In the genomic region with DNA sequence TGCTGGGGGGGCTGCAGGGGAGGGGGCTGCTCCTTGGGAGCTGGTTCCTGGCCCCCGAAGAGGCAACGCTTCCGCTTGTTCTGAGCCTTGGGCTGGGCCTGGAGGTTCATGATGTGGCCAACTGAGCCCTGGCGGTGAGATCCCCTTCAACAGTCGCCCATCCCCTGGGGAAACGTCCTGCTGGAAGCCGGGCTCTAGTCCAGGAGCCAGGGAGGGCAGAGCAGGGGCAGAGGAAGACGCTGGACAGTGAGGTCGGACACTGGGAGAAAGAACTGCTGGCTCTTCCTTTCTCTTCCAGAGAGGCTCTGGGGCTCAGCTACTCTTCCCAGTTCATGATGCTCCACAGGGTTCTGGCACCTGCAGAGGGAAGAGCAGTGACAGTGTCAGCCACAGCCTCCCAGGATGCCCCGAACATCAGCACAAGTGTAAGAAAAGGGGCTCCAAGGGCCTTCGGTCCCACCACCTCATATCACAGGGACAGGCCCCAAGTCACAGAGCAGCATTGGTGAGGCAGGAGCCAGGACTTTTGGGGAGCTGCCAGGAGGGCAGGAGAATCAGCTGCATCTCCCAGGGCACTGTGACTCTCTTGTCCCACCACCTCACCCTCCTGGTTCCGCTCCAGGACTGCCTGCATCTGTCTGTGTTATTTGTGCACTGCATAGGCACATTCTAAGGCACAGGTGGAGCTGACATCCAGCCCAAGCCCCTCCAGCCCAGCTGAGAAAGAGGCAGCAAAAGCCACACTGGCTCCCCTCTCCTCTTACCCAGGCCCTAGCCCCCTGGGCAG, we compare ENCODE assay signal across 9 cellular contexts. TPM values are rescaled to one million over a fixed set of nuclear protein-coding genes. Genes with fewer than 3 reads are reported as not detected.
DNase-seq lines count a peak whose midpoint lies in the region; ATAC-seq and TF ChIP-seq lines count a peak whose summit lies in the region.
"Had no signal": no experiment of that assay in that cellular context is flagged by ENCODE, and none has a peak within 500 bp of the region (broad histone marks: within the 10 kb centered on the region; RNA-seq: fewer than 3 reads in every experiment).

No MANE protein-coding gene starts in this region.

- H3K27ac ChIP-seq in vagina, result peak overlapping the region; percentile 93

- no peak for TF ChIP-seq POLR2A in vagina (IDR thresholded peaks at IDR 0.05)

- peaks cover 0 to 40% of the 10 kb centered on the region in 2 donors for H3K36me3 ChIP-seq in vagina
- H3K36me3 ChIP-seq in HAP-1 (replicated peaks), result peaks cover 42% of the 10 kb centered on the region

- ATAC-seq in natural killer cell, result no peak
- ATAC-seq in natural killer cell treated with Interleukin-12 subunit alpha and Interleukin-12 subunit beta and Interleukin-15 and Interleukin-18, amount 100 ng/mL, for 72 hours, result no peak
- no peak for ATAC-seq in effector memory CD8-positive, alpha-beta T cell (replicated peaks)
- no peak for ATAC-seq in HG02610 (IDR thresholded peaks at IDR 0.05; ENCODE audit: unreplicated experiment)

- in situ Hi-C loops in HAP-1 (cut with MboI; ENCODE audit: low sequenced_read_pairs), result no loop called here

- H3K4me1 Mint-ChIP-seq in natural killer cell, result peaks cover 52 to 55% of the 10 kb centered on the region in 2 donors
- H3K4me1 Mint-ChIP-seq in natural killer cell treated with Interleukin-12 subunit alpha and Interleukin-12 subunit beta and Interleukin-15 and Interleukin-18, amount 100 ng/mL, for 72 hours (ENCODE audit: low read depth in 2 of 2), result peaks cover 42 to 51% of the 10 kb centered on the region in 2 donors
- peaks cover 51 to 62% of the 10 kb centered on the region in 2 donors for H3K4me1 Mint-ChIP-seq in effector memory CD8-positive, alpha-beta T cell (ENCODE audit: low read depth in 2 of 2)
- H3K4me1 Mint-ChIP-seq in nephron progenitor cell, result peaks cover 53% of the 10 kb centered on the region

- DNase-seq in natural killer cell (no peak), nephron progenitor cell (no peak), vagina (ENCODE audit: extremely low spot score in 2 of 2) (no peak), SKM-1 (lab: John Stamatoyannopoulos, UW; ENCODE audit: unreplicated experiment) (no peak), HAP-1 (ENCODE audit: low spot score in 2 of 2) (no peak)
- DNase-seq in natural killer cell treated with Interleukin-12 subunit alpha and Interleukin-12 subunit beta and Interleukin-15 and Interleukin-18, amount 100 ng/mL, for 72 hours (ENCODE audit: low spot score), result no peak
- DNase-seq in effector memory CD8-positive, alpha-beta T cell, result no peak
- DNase-seq: NCI-H2029 treated with DMSO at 0.1 percent for 48 hours had no signal

- H3K4me1 ChIP-seq in vagina (peaks cover 69% of the 10 kb centered on the region), HAP-1 (no peaks in the 10 kb centered on the region)

- H3K9me3 Mint-ChIP-seq in natural killer cell (no peaks in the 10 kb centered on the region), nephron progenitor cell (no peaks in the 10 kb centered on the region)
- no peaks in the 10 kb centered on the region for H3K9me3 Mint-ChIP-seq in natural killer cell treated with Interleukin-12 subunit alpha and Interleukin-12 subunit beta and Interleukin-15 and Interleukin-18, amount 100 ng/mL, for 72 hours
- no peaks in the 10 kb centered on the region for H3K9me3 Mint-ChIP-seq in effector memory CD8-positive, alpha-beta T cell

- peak overlapping the region in 1 of 2 donors; percentile 39 for H3K4me3 ChIP-seq in vagina
- no peak overlapping the region for H3K4me3 ChIP-seq in HAP-1

- intact Hi-C loops in natural killer cell (cut with micrococcal nuclease), result loop anchor here (2.0 kb wide), 1 partner anchor 21 kb away; a partner anchor contains a TSS
- intact Hi-C loops in vagina (cut with DNase I), result loop anchor here (5.0 kb wide), 1 partner anchor 47 kb away; no protein-coding TSS in a partner anchor

- no peaks in the 10 kb centered on the region for H3K36me3 Mint-ChIP-seq in natural killer cell
- H3K36me3 Mint-ChIP-seq in natural killer cell treated with Interleukin-12 subunit alpha and Interleukin-12 subunit beta and Interleukin-15 and Interleukin-18, amount 100 ng/mL, for 72 hours, result no peaks in the 10 kb centered on the region
- peaks cover 76% of the 10 kb centered on the region for H3K36me3 Mint-ChIP-seq in effector memory CD8-positive, alpha-beta T cell (ENCODE audit: insufficient read depth)
- peaks cover 15% of the 10 kb centered on the region for H3K36me3 Mint-ChIP-seq in nephron progenitor cell (ENCODE audit: low read depth)

- TF ChIP-seq CTCF in natural killer cell (IDR thresholded peaks at IDR 0.05), result no peak
- TF ChIP-seq CTCF in nephron progenitor cell (IDR thresholded peaks at IDR 0.05), result no peak
- TF ChIP-seq CTCF in vagina (IDR thresholded peaks at IDR 0.05), result no peak

- H3K9me3 ChIP-seq in vagina (no peaks in the 10 kb centered on the region), HAP-1 (no peaks in the 10 kb centered on the region)

- H3K27me3 Mint-ChIP-seq in natural killer cell (ENCODE audit: low read depth in 2 of 2) (no peaks in the 10 kb centered on the region), nephron progenitor cell (ENCODE audit: low read depth, poor library complexity) (no peaks in the 10 kb centered on the region)
- H3K27me3 Mint-ChIP-seq in natural killer cell treated with Interleukin-12 subunit alpha and Interleukin-12 subunit beta and Interleukin-15 and Interleukin-18, amount 100 ng/mL, for 72 hours, result no peaks in the 10 kb centered on the region
- H3K27me3 Mint-ChIP-seq in effector memory CD8-positive, alpha-beta T cell, result no peaks in the 10 kb centered on the region

- H3K27ac Mint-ChIP-seq in natural killer cell (peak overlapping the region; percentile 63 to 96), nephron progenitor cell (peak overlapping the region; percentile 29)
- peak overlapping the region in 1 of 2 donors; percentile 19 for H3K27ac Mint-ChIP-seq in natural killer cell treated with Interleukin-12 subunit alpha and Interleukin-12 subunit beta and Interleukin-15 and Interleukin-18, amount 100 ng/mL, for 72 hours
- H3K27ac Mint-ChIP-seq in effector memory CD8-positive, alpha-beta T cell, result peak overlapping the region; percentile 96

- no peak overlapping the region for H3K4me3 Mint-ChIP-seq in natural killer cell
- H3K4me3 Mint-ChIP-seq in natural killer cell treated with Interleukin-12 subunit alpha and Interleukin-12 subunit beta and Interleukin-15 and Interleukin-18, amount 100 ng/mL, for 72 hours, result no peak overlapping the region
- peak overlapping the region; percentile 90 to 93 for H3K4me3 Mint-ChIP-seq in effector memory CD8-positive, alpha-beta T cell
- H3K4me3 Mint-ChIP-seq in nephron progenitor cell, result no peak overlapping the region

- no peaks in the 10 kb centered on the region for H3K27me3 ChIP-seq in vagina
- H3K27me3 ChIP-seq in HAP-1 (ENCODE audit: low read depth), result no peaks in the 10 kb centered on the region

RNA-seq across cellular contexts. Expression of gene PNMA1, which starts 25.9 kb away (rescaled TPM):
- total RNA-seq in natural killer cell, result 10 to 100 TPM; 26.0 to 32.3 (median 28.9) TPM
- 10 to 100 TPM; 18.9 to 32.2 TPM for total RNA-seq in natural killer cell treated with Interleukin-12 subunit alpha and Interleukin-12 subunit beta and Interleukin-15 and Interleukin-18, amount 100 ng/mL, for 72 hours
- 35.4 TPM for total RNA-seq in vagina

Comparison
In these comparisons a context has a peak if more than half of its experiments do, and no peak if none do; other contexts are left out.
1. H3K4me3 Mint-ChIP-seq: peak in effector memory CD8-positive, alpha-beta T cell (2 of 2); none in natural killer cell (single experiment), natural killer cell treated with Interleukin-12 subunit alpha and Interleukin-12 subunit beta and Interleukin-15 and Interleukin-18, amount 100 ng/mL, for 72 hours (single experiment) and nephron progenitor cell (single experiment).